In genomic region chr3:184602406-184603155, GRCh38 we compare ENCODE assay signal across 10 cellular contexts. TPM values are rescaled to one million over a fixed set of nuclear protein-coding genes. Genes with fewer than 3 reads are reported as not detected.
DNase-seq lines count a peak whose midpoint lies in the region; ATAC-seq and TF ChIP-seq lines count a peak whose summit lies in the region.
"Had no signal": no experiment of that assay in that cellular context is flagged by ENCODE, and none has a peak within 500 bp of the region (broad histone marks: within the 10 kb centered on the region; RNA-seq: fewer than 3 reads in every experiment).

No MANE protein-coding gene starts in this region.

- no peak overlapping the region for H3K27ac Mint-ChIP-seq in CD4-positive, alpha-beta T cell
- peak overlapping the region in 1 of 9 donors; percentile 13 for H3K27ac Mint-ChIP-seq in naive thymus-derived CD4-positive, alpha-beta T cell

- H3K27ac ChIP-seq in CD4-positive, alpha-beta T cell (ENCODE audit: low read depth, low read length), result no peak overlapping the region
- H3K27ac ChIP-seq in coronary artery (peak overlapping the region; percentile 1 to 12), WERI-Rb-1 (no peak overlapping the region)
- no peak overlapping the region for H3K27ac ChIP-seq in naive thymus-derived CD4-positive, alpha-beta T cell (ENCODE audit: low read depth, low read length)
- H3K27ac ChIP-seq: HL-60, Peyer's patch had no signal

- H3K36me3 Mint-ChIP-seq in CD4-positive, alpha-beta T cell (ENCODE audit: low read depth), result no peaks in the 10 kb centered on the region
- H3K36me3 Mint-ChIP-seq in naive thymus-derived CD4-positive, alpha-beta T cell, result peaks cover 0 to 4% (median 0%) of the 10 kb centered on the region in 5 donors

- H3K9me3 Mint-ChIP-seq in CD4-positive, alpha-beta T cell, result no peaks in the 10 kb centered on the region
- peaks cover 0 to 3% (median 0%) of the 10 kb centered on the region in 11 donors for H3K9me3 Mint-ChIP-seq in naive thymus-derived CD4-positive, alpha-beta T cell

- no peak for ATAC-seq in CD4-positive, alpha-beta T cell (ENCODE audit: poor library complexity)
- no peak for ATAC-seq in naive thymus-derived CD4-positive, alpha-beta T cell
- ATAC-seq in GM18909 (IDR thresholded peaks at IDR 0.05; ENCODE audit: poor library complexity, unreplicated experiment), result no peak

- H3K4me1 ChIP-seq in naive thymus-derived CD4-positive, alpha-beta T cell (ENCODE audit: control insufficient read depth in 2 of 2, insufficient read depth in 2 of 2, low read length in 2 of 2), result peaks cover 7 to 11% of the 10 kb centered on the region in 2 donors

- no peaks in the 10 kb centered on the region for H3K36me3 ChIP-seq in naive thymus-derived CD4-positive, alpha-beta T cell (ENCODE audit: control insufficient read depth in 2 of 3, insufficient read depth in 3 of 3, low read length in 3 of 3)
- H3K36me3 ChIP-seq in WERI-Rb-1, result no peaks in the 10 kb centered on the region
- H3K36me3 ChIP-seq: Peyer's patch had no signal

- H3K27me3 ChIP-seq in CD4-positive, alpha-beta T cell (ENCODE audit: control insufficient read depth, insufficient read depth, low read length), result peaks cover 47% of the 10 kb centered on the region
- H3K27me3 ChIP-seq in naive thymus-derived CD4-positive, alpha-beta T cell (ENCODE audit: control insufficient read depth in 2 of 2, insufficient read depth in 2 of 2, low read length in 2 of 2), result peaks cover 23 to 27% of the 10 kb centered on the region in 2 donors
- H3K27me3 ChIP-seq in WERI-Rb-1 (ENCODE audit: insufficient read depth, low read depth, severe bottlenecking), result no peaks in the 10 kb centered on the region

- H3K4me1 Mint-ChIP-seq in CD4-positive, alpha-beta T cell (ENCODE audit: low read depth), result peaks cover 39% of the 10 kb centered on the region
- H3K4me1 Mint-ChIP-seq in naive thymus-derived CD4-positive, alpha-beta T cell, result peaks cover 11 to 49% (median 33%) of the 10 kb centered on the region in 7 donors

- peak overlapping the region; percentile 62 for H3K4me3 Mint-ChIP-seq in CD4-positive, alpha-beta T cell
- peak overlapping the region in 9 of 10 donors; percentile 29 to 79 (median 64) for H3K4me3 Mint-ChIP-seq in naive thymus-derived CD4-positive, alpha-beta T cell

- H3K9me3 ChIP-seq in CD4-positive, alpha-beta T cell (ENCODE audit: control insufficient read depth, low read length), result no peaks in the 10 kb centered on the region
- H3K9me3 ChIP-seq in naive thymus-derived CD4-positive, alpha-beta T cell (ENCODE audit: control insufficient read depth in 2 of 3, low read length in 3 of 3), result no peaks in the 10 kb centered on the region
- H3K9me3 ChIP-seq in WERI-Rb-1 (ENCODE audit: severe bottlenecking), result no peaks in the 10 kb centered on the region
- H3K9me3 ChIP-seq: Peyer's patch had no signal

- H3K27me3 Mint-ChIP-seq in CD4-positive, alpha-beta T cell, result peaks cover 59% of the 10 kb centered on the region
- H3K27me3 Mint-ChIP-seq in naive thymus-derived CD4-positive, alpha-beta T cell, result peaks cover 41 to 64% (median 58%) of the 10 kb centered on the region in 5 donors

- TF ChIP-seq CTCF in CD4-positive, alpha-beta T cell (IDR thresholded peaks at IDR 0.05), result no peak
- no peak for TF ChIP-seq CTCF in coronary artery (IDR thresholded peaks at IDR 0.05)
- no peak for TF ChIP-seq CTCF in WERI-Rb-1 (IDR thresholded peaks at IDR 0.05; ENCODE audit: low read depth, low read length)

- intact Hi-C loops in CD4-positive, alpha-beta T cell (cut with DNase I, micrococcal nuclease), result no loop called here
- intact Hi-C loops in naive thymus-derived CD4-positive, alpha-beta T cell (cut with micrococcal nuclease), result no loop called here

- no peak for DNase-seq in CD4-positive, alpha-beta T cell
- DNase-seq in NCI-H146 treated with DMSO at 0.1 percent for 48 hours (lab: John Stamatoyannopoulos, UW; ENCODE audit: unreplicated experiment) (peak; percentile 33), coronary artery (ENCODE audit: low spot score) (no peak), KG1 (lab: John Stamatoyannopoulos, UW) (no peak), D341Med (ENCODE audit: low spot score) (no peak), WERI-Rb-1 (no peak)
- DNase-seq in naive thymus-derived CD4-positive, alpha-beta T cell, result no peak

- POLR2A ChIA-PET in CD4-positive, alpha-beta T cell (lab: Charles Lee), result interaction anchor here (1.2 to 1.3 kb wide), 2 partner anchors 17 to 108 kb away, joined by 3 to 4 read pairs; no protein-coding TSS in a partner anchor
- POLR2A ChIA-PET in naive thymus-derived CD4-positive, alpha-beta T cell (lab: Charles Lee), result interaction anchor here (0.6 kb wide), 1 partner anchor 197 kb away, joined by 3 read pairs; no protein-coding TSS in a partner anchor

- H3K4me3 ChIP-seq in coronary artery, result peak overlapping the region; percentile 55
- no peak overlapping the region for H3K4me3 ChIP-seq in naive thymus-derived CD4-positive, alpha-beta T cell (ENCODE audit: low read length)
- no peak overlapping the region for H3K4me3 ChIP-seq in WERI-Rb-1 (ENCODE audit: low read depth, low read length)

- CTCF ChIA-PET in CD4-positive, alpha-beta T cell (lab: Charles Lee), result no interaction called here
- CTCF ChIA-PET in naive thymus-derived CD4-positive, alpha-beta T cell (lab: Charles Lee), result no interaction called here

RNA-seq across cellular contexts. Expression of gene EPHB3, which starts 41.0 kb away (rescaled TPM):
- under 1 TPM; 0.19 to 0.22 TPM for total RNA-seq in CD4-positive, alpha-beta T cell
- under 1 TPM; 0.07 to 0.49 (median 0.32) TPM for total RNA-seq in naive thymus-derived CD4-positive, alpha-beta T cell
- under 1 TPM; 0.04 to 0.35 TPM for polyA plus RNA-seq in naive thymus-derived CD4-positive, alpha-beta T cell

Comparison
In these comparisons a context has a peak if more than half of its experiments do, and no peak if none do; other contexts are left out.
1. H3K27ac ChIP-seq: peak in coronary artery (2 of 2); none in CD4-positive, alpha-beta T cell (single experiment), naive thymus-derived CD4-positive, alpha-beta T cell (single experiment) and WERI-Rb-1 (single experiment).